Comparison of ENCODE assay signal across 8 cellular contexts in genomic region chr22:28741758-28742561, GRCh38. TPM values are rescaled to one million over a fixed set of nuclear protein-coding genes. Genes with fewer than 3 reads are reported as not detected.
DNase-seq lines count a peak whose midpoint lies in the region; ATAC-seq, FAIRE-seq and TF ChIP-seq lines count a peak whose summit lies in the region.

TSS of gene CHEK2 (minus strand) at chr22:28741820. CDS start at chr22:28734721, 7,099 bp downstream.
TSS of gene HSCB (plus strand) at chr22:28742039. CDS start at chr22:28742096, 57 bp downstream.

- H3K4me1 ChIP-seq in Loucy (ENCODE audit: insufficient read depth, low read length, poor library complexity, severe bottlenecking) = peaks cover 37% of the 10 kb centered on the region

- peak; percentile 100 for DNase-seq in ELF-1 (ENCODE audit: low read depth, low spot score)
- DNase-seq in H54 (ENCODE audit: insufficient read length, low spot score) = peak; percentile 75
- DNase-seq in activated effector memory CD4-positive, alpha-beta T cell treated with anti-CD3 and anti-CD28 coated beads, Interleukin-2, amount 50 U/mL, for 16 hours = peak; percentile 99
- peak; percentile 99 for DNase-seq in fibroblast of pulmonary artery (ENCODE audit: low read depth)
- peak; percentile 98 for DNase-seq in natural killer cell treated with Interleukin-12 subunit alpha and Interleukin-12 subunit beta and Interleukin-15 and Interleukin-18, amount 100 ng/mL, for 72 hours (ENCODE audit: low spot score)
- DNase-seq in stimulated activated naive CD8-positive, alpha-beta T cell treated with anti-CD3 and anti-CD28 coated beads, Interleukin-15, Interleukin-2, amounts not matched to agents 100 U/mL and 50 U/mL, for 24 hours = peak; percentile 96

- no peaks in the 10 kb centered on the region for H3K9me3 ChIP-seq in Loucy (ENCODE audit: insufficient read depth, low read depth, low read length)

- H3K36me3 ChIP-seq in Loucy (ENCODE audit: insufficient read depth, low read length) = peaks cover 4% of the 10 kb centered on the region; the same call in 1 of the 2 replicates

- H2AFZ ChIP-seq in Loucy (ENCODE audit: low read length) = peak within 1 kb of the TSS; percentile 94

- peaks cover 58% of the 10 kb centered on the region for H3K79me2 ChIP-seq in Loucy (ENCODE audit: insufficient read depth, low read length)

- H3K4me3 ChIP-seq in Loucy (ENCODE audit: low read length, poor library complexity, severe bottlenecking) = peak within 1 kb of the TSS; percentile 86
- H3K4me3 ChIP-seq in fibroblast of pulmonary artery (replicated peaks; ENCODE audit: low read depth, low read length) = peak within 1 kb of the TSS; percentile 93

- no peaks in the 10 kb centered on the region for H3K9me3 Mint-ChIP-seq in natural killer cell treated with Interleukin-12 subunit alpha and Interleukin-12 subunit beta and Interleukin-15 and Interleukin-18, amount 100 ng/mL, for 72 hours

- peak; percentile 35; the same call in 1 of the 2 replicates for TF ChIP-seq CTCF in Loucy (conservative IDR thresholded peaks at IDR 0.05; ENCODE audit: low read length)
- TF ChIP-seq CTCF in fibroblast of pulmonary artery (IDR thresholded peaks at IDR 0.05; ENCODE audit: low read length, missing control alignments) = no peak

- peak within 1 kb of the TSS; percentile 96 for H3K4me2 ChIP-seq in Loucy (ENCODE audit: low read depth, low read length, poor library complexity, severe bottlenecking)

- H3K27me3 ChIP-seq in Loucy (ENCODE audit: insufficient read depth, low read length, poor library complexity, severe bottlenecking) = no peaks in the 10 kb centered on the region

- no peaks in the 10 kb centered on the region for H3F3A ChIP-seq in Loucy (ENCODE audit: low read depth)

- no peaks in the 10 kb centered on the region for H3K9me2 ChIP-seq in Loucy (replicated peaks; ENCODE audit: low read depth, low read length)

- H3K27me3 Mint-ChIP-seq in natural killer cell treated with Interleukin-12 subunit alpha and Interleukin-12 subunit beta and Interleukin-15 and Interleukin-18, amount 100 ng/mL, for 72 hours = no peaks in the 10 kb centered on the region

- H4K20me1 ChIP-seq in Loucy (ENCODE audit: insufficient read depth, low read length, poor library complexity, severe bottlenecking) = no peaks in the 10 kb centered on the region

- peak; percentile 96 to 97 for ATAC-seq in natural killer cell treated with Interleukin-12 subunit alpha and Interleukin-12 subunit beta and Interleukin-15 and Interleukin-18, amount 100 ng/mL, for 72 hours
- peak; percentile 97 for ATAC-seq in stimulated activated naive CD8-positive, alpha-beta T cell treated with anti-CD3 and anti-CD28 coated beads, Interleukin-15, Interleukin-2, amounts not matched to agents 100 U/mL and 50 U/mL, for 24 hours

- FAIRE-seq in H54 (lab: Jason Lieb, UNC) = peak; percentile 64

- H3K9ac ChIP-seq in Loucy (ENCODE audit: low read depth, low read length, poor library complexity, severe bottlenecking) = peak within 1 kb of the TSS; percentile 87

- H3K27ac Mint-ChIP-seq in natural killer cell treated with Interleukin-12 subunit alpha and Interleukin-12 subunit beta and Interleukin-15 and Interleukin-18, amount 100 ng/mL, for 72 hours = peak within 1 kb of the TSS; percentile 80 to 91

- TF ChIP-seq POLR2A in H54 (IDR thresholded peaks at IDR 0.05; ENCODE audit: low read depth, low read length) (peak; percentile 61), Raji (IDR thresholded peaks at IDR 0.05; ENCODE audit: insufficient read depth, low read depth, low read length) (peak; percentile 67)

- H3K4me3 Mint-ChIP-seq in natural killer cell treated with Interleukin-12 subunit alpha and Interleukin-12 subunit beta and Interleukin-15 and Interleukin-18, amount 100 ng/mL, for 72 hours = peak within 1 kb of the TSS; percentile 94

- H3K36me3 Mint-ChIP-seq in natural killer cell treated with Interleukin-12 subunit alpha and Interleukin-12 subunit beta and Interleukin-15 and Interleukin-18, amount 100 ng/mL, for 72 hours = no peaks in the 10 kb centered on the region

- H3K4me1 Mint-ChIP-seq in natural killer cell treated with Interleukin-12 subunit alpha and Interleukin-12 subunit beta and Interleukin-15 and Interleukin-18, amount 100 ng/mL, for 72 hours (ENCODE audit: low read depth in 2 of 2) = peaks cover 27 to 39% of the 10 kb centered on the region in 2 donors

RNA-seq across cellular contexts. Expression of gene CHEK2, which starts in this region (rescaled TPM):
- total RNA-seq in natural killer cell treated with Interleukin-12 subunit alpha and Interleukin-12 subunit beta and Interleukin-15 and Interleukin-18, amount 100 ng/mL, for 72 hours = 10 to 100 TPM; 28.1 to 36.2 TPM

RNA-seq across cellular contexts. Expression of gene HSCB, which starts in this region (rescaled TPM):
- 10 to 100 TPM; 11.8 to 22.1 TPM for total RNA-seq in natural killer cell treated with Interleukin-12 subunit alpha and Interleukin-12 subunit beta and Interleukin-15 and Interleukin-18, amount 100 ng/mL, for 72 hours

Comparison
In these comparisons a context has a peak if more than half of its experiments do, and no peak if none do; other contexts are left out.
1. Peak in every context shown above with its lines: DNase-seq, ATAC-seq and H3K4me3 ChIP-seq.